Comparison of ENCODE assay signal across 1 cellular context in the genomic region with DNA sequence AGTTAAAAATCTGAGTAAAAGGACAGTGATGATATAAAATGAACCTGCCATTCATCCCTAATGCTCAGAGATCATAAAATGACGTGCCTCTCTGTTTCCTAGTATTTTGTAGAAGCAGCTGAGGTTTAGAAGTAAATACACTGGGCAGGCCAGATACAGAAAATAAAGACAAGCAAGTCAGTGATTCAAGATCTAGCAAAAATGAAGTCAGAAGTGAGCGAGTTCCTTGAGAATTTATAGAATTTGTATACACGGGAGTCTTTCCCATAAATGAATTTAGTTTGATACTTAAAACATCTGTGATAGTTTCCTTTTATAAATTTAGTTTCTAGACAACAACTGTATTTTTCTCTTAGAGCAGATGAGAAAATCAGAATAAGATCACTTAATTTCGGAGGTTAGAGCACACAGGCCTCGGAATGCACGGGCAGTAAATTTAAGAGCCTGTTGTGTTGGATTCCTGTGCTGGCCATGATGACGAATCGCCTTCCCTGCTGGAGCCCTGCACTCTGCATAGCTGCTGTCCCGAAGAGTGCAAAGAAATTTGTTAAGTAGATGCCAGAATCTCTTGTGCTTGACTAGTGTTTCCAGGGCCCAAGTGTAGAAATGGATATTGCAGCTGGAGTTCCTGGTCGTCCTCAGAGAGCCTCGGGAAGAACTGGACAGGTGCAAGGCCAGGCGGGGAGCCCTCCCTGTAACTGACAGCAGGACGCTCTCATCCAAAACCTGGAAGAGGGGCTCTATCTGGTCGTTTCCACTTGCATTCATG.
TF ChIP-seq lines count a peak whose summit lies in the region.

No MANE protein-coding gene starts in this region.

TF ChIP-seq in GM23338, 12 proteins besides CTCF, POLR2A, EP300 and RAD21 (continued from another document):
- TF ChIP-seq, protein P1, sequence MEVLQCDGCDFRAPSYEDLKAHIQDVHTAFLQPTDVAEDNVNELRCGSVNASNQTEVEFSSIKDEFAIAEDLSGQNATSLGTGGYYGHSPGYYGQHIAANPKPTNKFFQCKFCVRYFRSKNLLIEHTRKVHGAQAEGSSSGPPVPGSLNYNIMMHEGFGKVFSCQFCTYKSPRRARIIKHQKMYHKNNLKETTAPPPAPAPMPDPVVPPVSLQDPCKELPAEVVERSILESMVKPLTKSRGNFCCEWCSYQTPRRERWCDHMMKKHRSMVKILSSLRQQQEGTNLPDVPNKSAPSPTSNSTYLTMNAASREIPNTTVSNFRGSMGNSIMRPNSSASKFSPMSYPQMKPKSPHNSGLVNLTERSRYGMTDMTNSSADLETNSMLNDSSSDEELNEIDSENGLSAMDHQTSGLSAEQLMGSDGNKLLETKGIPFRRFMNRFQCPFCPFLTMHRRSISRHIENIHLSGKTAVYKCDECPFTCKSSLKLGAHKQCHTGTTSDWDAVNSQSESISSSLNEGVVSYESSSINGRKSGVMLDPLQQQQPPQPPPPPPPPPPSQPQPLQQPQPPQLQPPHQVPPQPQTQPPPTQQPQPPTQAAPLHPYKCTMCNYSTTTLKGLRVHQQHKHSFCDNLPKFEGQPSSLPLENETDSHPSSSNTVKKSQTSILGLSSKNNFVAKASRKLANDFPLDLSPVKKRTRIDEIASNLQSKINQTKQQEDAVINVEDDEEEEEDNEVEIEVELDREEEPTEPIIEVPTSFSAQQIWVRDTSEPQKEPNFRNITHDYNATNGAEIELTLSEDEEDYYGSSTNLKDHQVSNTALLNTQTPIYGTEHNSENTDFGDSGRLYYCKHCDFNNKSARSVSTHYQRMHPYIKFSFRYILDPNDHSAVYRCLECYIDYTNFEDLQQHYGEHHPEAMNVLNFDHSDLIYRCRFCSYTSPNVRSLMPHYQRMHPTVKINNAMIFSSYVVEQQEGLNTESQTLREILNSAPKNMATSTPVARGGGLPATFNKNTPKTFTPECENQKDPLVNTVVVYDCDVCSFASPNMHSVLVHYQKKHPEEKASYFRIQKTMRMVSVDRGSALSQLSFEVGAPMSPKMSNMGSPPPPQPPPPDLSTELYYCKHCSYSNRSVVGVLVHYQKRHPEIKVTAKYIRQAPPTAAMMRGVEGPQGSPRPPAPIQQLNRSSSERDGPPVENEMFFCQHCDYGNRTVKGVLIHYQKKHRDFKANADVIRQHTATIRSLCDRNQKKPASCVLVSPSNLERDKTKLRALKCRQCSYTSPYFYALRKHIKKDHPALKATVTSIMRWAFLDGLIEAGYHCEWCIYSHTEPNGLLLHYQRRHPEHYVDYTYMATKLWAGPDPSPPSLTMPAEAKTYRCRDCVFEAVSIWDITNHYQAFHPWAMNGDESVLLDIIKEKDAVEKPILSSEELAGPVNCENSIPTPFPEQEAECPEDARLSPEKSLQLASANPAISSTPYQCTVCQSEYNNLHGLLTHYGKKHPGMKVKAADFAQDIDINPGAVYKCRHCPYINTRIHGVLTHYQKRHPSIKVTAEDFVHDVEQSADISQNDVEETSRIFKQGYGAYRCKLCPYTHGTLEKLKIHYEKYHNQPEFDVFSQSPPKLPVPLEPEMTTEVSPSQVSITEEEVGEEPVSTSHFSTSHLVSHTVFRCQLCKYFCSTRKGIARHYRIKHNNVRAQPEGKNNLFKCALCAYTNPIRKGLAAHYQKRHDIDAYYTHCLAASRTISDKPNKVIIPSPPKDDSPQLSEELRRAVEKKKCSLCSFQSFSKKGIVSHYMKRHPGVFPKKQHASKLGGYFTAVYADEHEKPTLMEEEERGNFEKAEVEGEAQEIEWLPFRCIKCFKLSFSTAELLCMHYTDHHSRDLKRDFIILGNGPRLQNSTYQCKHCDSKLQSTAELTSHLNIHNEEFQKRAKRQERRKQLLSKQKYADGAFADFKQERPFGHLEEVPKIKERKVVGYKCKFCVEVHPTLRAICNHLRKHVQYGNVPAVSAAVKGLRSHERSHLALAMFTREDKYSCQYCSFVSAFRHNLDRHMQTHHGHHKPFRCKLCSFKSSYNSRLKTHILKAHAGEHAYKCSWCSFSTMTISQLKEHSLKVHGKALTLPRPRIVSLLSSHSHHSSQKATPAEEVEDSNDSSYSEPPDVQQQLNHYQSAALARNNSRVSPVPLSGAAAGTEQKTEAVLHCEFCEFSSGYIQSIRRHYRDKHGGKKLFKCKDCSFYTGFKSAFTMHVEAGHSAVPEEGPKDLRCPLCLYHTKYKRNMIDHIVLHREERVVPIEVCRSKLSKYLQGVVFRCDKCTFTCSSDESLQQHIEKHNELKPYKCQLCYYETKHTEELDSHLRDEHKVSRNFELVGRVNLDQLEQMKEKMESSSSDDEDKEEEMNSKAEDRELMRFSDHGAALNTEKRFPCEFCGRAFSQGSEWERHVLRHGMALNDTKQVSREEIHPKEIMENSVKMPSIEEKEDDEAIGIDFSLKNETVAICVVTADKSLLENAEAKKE (CRISPR knock-in tag; IDR thresholded peaks at IDR 0.05): no peak
- no peak for TF ChIP-seq STAT1 (IDR thresholded peaks at IDR 0.05; ENCODE audit: unreplicated experiment)
- TF ChIP-seq, protein P2, sequence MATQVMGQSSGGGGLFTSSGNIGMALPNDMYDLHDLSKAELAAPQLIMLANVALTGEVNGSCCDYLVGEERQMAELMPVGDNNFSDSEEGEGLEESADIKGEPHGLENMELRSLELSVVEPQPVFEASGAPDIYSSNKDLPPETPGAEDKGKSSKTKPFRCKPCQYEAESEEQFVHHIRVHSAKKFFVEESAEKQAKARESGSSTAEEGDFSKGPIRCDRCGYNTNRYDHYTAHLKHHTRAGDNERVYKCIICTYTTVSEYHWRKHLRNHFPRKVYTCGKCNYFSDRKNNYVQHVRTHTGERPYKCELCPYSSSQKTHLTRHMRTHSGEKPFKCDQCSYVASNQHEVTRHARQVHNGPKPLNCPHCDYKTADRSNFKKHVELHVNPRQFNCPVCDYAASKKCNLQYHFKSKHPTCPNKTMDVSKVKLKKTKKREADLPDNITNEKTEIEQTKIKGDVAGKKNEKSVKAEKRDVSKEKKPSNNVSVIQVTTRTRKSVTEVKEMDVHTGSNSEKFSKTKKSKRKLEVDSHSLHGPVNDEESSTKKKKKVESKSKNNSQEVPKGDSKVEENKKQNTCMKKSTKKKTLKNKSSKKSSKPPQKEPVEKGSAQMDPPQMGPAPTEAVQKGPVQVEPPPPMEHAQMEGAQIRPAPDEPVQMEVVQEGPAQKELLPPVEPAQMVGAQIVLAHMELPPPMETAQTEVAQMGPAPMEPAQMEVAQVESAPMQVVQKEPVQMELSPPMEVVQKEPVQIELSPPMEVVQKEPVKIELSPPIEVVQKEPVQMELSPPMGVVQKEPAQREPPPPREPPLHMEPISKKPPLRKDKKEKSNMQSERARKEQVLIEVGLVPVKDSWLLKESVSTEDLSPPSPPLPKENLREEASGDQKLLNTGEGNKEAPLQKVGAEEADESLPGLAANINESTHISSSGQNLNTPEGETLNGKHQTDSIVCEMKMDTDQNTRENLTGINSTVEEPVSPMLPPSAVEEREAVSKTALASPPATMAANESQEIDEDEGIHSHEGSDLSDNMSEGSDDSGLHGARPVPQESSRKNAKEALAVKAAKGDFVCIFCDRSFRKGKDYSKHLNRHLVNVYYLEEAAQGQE (IDR thresholded peaks at IDR 0.05; ENCODE audit: unreplicated experiment): no peak
- TF ChIP-seq EZH2 (IDR thresholded peaks at IDR 0.05; ENCODE audit: low read depth, unreplicated experiment): no peak
- TF ChIP-seq ZNF114 (CRISPR knock-in tag; IDR thresholded peaks at IDR 0.05): no peak
- TF ChIP-seq EZH2phosphoT487 (IDR thresholded peaks at IDR 0.05; ENCODE audit: unreplicated experiment): no peak
TF ChIP-seq in GM23338: peak in this region for 0.
